Comparison of ENCODE assay signal across 22 cellular contexts in the genomic region with DNA sequence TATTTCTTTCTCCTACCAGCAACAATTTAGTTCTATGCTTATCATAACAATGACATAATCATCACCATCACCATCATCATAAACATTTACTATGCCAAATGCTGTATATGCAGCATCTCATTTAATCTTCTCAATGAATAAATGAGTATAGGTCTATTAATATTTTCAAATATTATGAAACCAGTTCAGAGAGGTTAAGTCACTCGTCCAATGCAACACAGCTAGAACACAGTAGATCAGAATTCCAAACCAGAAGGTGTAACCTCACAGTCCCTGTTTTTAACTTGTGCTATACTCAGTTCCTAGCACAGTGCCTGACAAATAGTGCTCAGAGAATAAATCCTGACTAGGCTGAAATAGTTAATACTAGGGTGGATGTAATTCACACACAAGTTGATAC.
"Had no signal": no experiment of that assay in that cellular context is flagged by ENCODE, and none has a peak within 500 bp of the region (broad histone marks: within the 10 kb centered on the region; RNA-seq: fewer than 3 reads in every experiment).

No MANE protein-coding gene starts in this region.

- DNase-seq: effector CD8-positive, alpha-beta T cell; effector memory CD8-positive, alpha-beta T cell; endodermal cell; erythroblast; esophagus squamous epithelium; foreskin fibroblast; foreskin melanocyte; gastrocnemius medialis; heart left ventricle; hypothalamus; left cardiac atrium; left lung; left ventricle myocardium superior; lower lobe of right lung; mesenchymal stem cell; mucosa of descending colon; naive thymus-derived CD4-positive, alpha-beta T cell had no signal

- H3K9me3 ChIP-seq: esophagus squamous epithelium, gastrocnemius medialis, heart left ventricle, left lung, lower lobe of right lung, mucosa of descending colon had no signal

- H3K4me3 Mint-ChIP-seq: effector memory CD8-positive, alpha-beta T cell; endodermal cell; mesothelial cell of epicardium; naive thymus-derived CD4-positive, alpha-beta T cell had no signal

- H3K36me3 ChIP-seq: gastrocnemius medialis, heart left ventricle, left lung, lower lobe of right lung had no signal

- H3K36me3 Mint-ChIP-seq: mesothelial cell of epicardium had no signal

- H3K27me3 Mint-ChIP-seq: effector memory CD8-positive, alpha-beta T cell; naive thymus-derived CD4-positive, alpha-beta T cell had no signal

- H3K27ac ChIP-seq: coronary artery, epithelial cell of prostate, esophagus squamous epithelium, gastrocnemius medialis, heart left ventricle, hepatocyte, left lung, lower lobe of right lung had no signal

- H3K27me3 ChIP-seq: esophagus squamous epithelium, gastrocnemius medialis, hepatocyte, left lung had no signal

- ATAC-seq: effector memory CD8-positive, alpha-beta T cell; esophagus mucosa; gastrocnemius medialis; left cardiac atrium; left lung; mucosa of descending colon had no signal

- H3K27ac Mint-ChIP-seq: effector memory CD8-positive, alpha-beta T cell; endodermal cell; mesothelial cell of epicardium; naive thymus-derived CD4-positive, alpha-beta T cell had no signal

- H3K4me3 ChIP-seq: coronary artery, esophagus squamous epithelium, gastrocnemius medialis, heart left ventricle, hepatocyte, left lung, lower lobe of right lung, mucosa of descending colon had no signal

- H3K9me3 Mint-ChIP-seq: effector memory CD8-positive, alpha-beta T cell; endodermal cell; mesothelial cell of epicardium; naive thymus-derived CD4-positive, alpha-beta T cell had no signal

- H3K4me1 ChIP-seq: esophagus squamous epithelium, gastrocnemius medialis, left lung, lower lobe of right lung had no signal

- H3K4me1 Mint-ChIP-seq: mesothelial cell of epicardium; naive thymus-derived CD4-positive, alpha-beta T cell had no signal
